Comparison of ENCODE assay signal across 20 cellular contexts in genomic region chr9:135514342-135515082, GRCh38. TPM values are rescaled to one million over a fixed set of nuclear protein-coding genes. Genes with fewer than 3 reads are reported as not detected.
DNase-seq lines count a peak whose midpoint lies in the region; ATAC-seq and TF ChIP-seq lines count a peak whose summit lies in the region.
"Had no signal": no experiment of that assay in that cellular context is flagged by ENCODE, and none has a peak within 500 bp of the region (broad histone marks: within the 10 kb centered on the region; RNA-seq: fewer than 3 reads in every experiment).

No MANE protein-coding gene starts in this region.

- no CpG with 5 or more reads among the region's 17 CpGs for WGBS in H9 (ENCODE audit: extremely low coverage, insufficient read length, low lambda C conversion rate)
- whole genome bisulfite sequencing in stomach, 5 donors = 74 to 80% (median 79%) methylated on average over 13 to 17 of the region's 17 CpGs

- no peak overlapping the region for H3T11ph ChIP-seq in H9 (ENCODE audit: low read length)

- H3K4me3 ChIP-seq in coronary artery = no peak overlapping the region
- no peak overlapping the region for H3K4me3 ChIP-seq in stomach
- H3K4me3 ChIP-seq in colonic mucosa = no peak overlapping the region
- H3K4me3 ChIP-seq: MG63 had no signal

- H3K27ac ChIP-seq in H9 (ENCODE audit: insufficient read length, low read depth, low read length) = no peak overlapping the region
- H3K27ac ChIP-seq in coronary artery = no peak overlapping the region
- no peak overlapping the region for H3K27ac ChIP-seq in stomach
- no peak overlapping the region for H3K27ac ChIP-seq in colonic mucosa

- no peaks in the 10 kb centered on the region for H3K23me2 ChIP-seq in H9 (ENCODE audit: insufficient read length, low read depth, low read length, poor library complexity, severe bottlenecking)

- TF ChIP-seq EP300 in stomach (IDR thresholded peaks at IDR 0.05) = no peak

- no peak overlapping the region for H3K27ac Mint-ChIP-seq in H9
- H3K27ac Mint-ChIP-seq: CD4-positive, alpha-beta memory T cell had no signal

- TF ChIP-seq CTCF in H9 (conservative IDR thresholded peaks at IDR 0.05) = no peak
- TF ChIP-seq CTCF in coronary artery (IDR thresholded peaks at IDR 0.05) = no peak
- TF ChIP-seq CTCF in stomach (IDR thresholded peaks at IDR 0.05) = no peak
- TF ChIP-seq CTCF in colonic mucosa (IDR thresholded peaks at IDR 0.05) = no peak

- H3K4me2 ChIP-seq in H9 (ENCODE audit: insufficient read depth, insufficient read length, low read length) = no peak overlapping the region

- no peak overlapping the region for H4K91ac ChIP-seq in H9 (ENCODE audit: insufficient read length, low read depth, low read length)

- no peak overlapping the region for H2BK5ac ChIP-seq in H9 (ENCODE audit: insufficient read length, low read length)

- no peak overlapping the region for H3K14ac ChIP-seq in H9 (ENCODE audit: insufficient read depth, low read length)

- no peak overlapping the region for H3K9ac ChIP-seq in H9 (ENCODE audit: extremely low read depth, insufficient read length, low read length)
- H3K9ac ChIP-seq in colonic mucosa (ENCODE audit: low read depth in 2 of 2, low read length in 2 of 2) = no peak overlapping the region

- H3K4ac ChIP-seq in H9 (ENCODE audit: low read depth, low read length) = no peak overlapping the region

- H3K4me1 ChIP-seq in H9 (ENCODE audit: insufficient read depth, low read length) (0 out of 2 replicates have a peak, but pooled peaks cover 2% of the 10 kb centered on the region), stomach (no peaks in the 10 kb centered on the region), colonic mucosa (no peaks in the 10 kb centered on the region)
- H3K4me1 ChIP-seq: BE2C had no signal

- H2BK20ac ChIP-seq in H9 (ENCODE audit: low read depth, low read length, poor library complexity, severe bottlenecking) = no peak overlapping the region

- ATAC-seq in GM19351 (IDR thresholded peaks at IDR 0.05; ENCODE audit: unreplicated experiment) = no peak

- no peaks in the 10 kb centered on the region for H3K27me3 Mint-ChIP-seq in H9 (ENCODE audit: low read depth)

- H2BK120ac ChIP-seq in H9 (ENCODE audit: low read depth, low read length, poor library complexity, severe bottlenecking) = no peak overlapping the region

- H2AFZ ChIP-seq in H9 (ENCODE audit: low read length) = no peak overlapping the region

- H2AK5ac ChIP-seq in H9 (ENCODE audit: insufficient read length, low read length) = no peak overlapping the region

- no peaks in the 10 kb centered on the region for H3K79me1 ChIP-seq in H9 (ENCODE audit: insufficient read depth, low read depth, low read length, poor library complexity, severe bottlenecking)

- TF ChIP-seq POLR2A in stomach (IDR thresholded peaks at IDR 0.05) = no peak

- no peak overlapping the region for H3K56ac ChIP-seq in H9 (ENCODE audit: insufficient read length, low read depth, low read length)

- intact Hi-C loops in stomach (cut with DNase I; ENCODE audit: low total_unique reads) = no loop called here
- intact Hi-C loops in colonic mucosa (cut with DNase I) = no loop called here

- peak; percentile 11 for DNase-seq in H9
- peak; percentile 62 for DNase-seq in coronary artery (ENCODE audit: low spot score)
- peak; percentile 57 for DNase-seq in mesenteric fat pad (ENCODE audit: low spot score)
- DNase-seq in stomach = peak; percentile 2
- no peak for DNase-seq in UCSD-AML1 (lab: John Stamatoyannopoulos, UW; ENCODE audit: unreplicated experiment)
- DNase-seq in colonic mucosa = no peak
- DNase-seq: BE2C; Calu3; CD4-positive, alpha-beta memory T cell; HCEC 1CT; IMR-90; Karpas-422; MG63; NCI-H1092; NCI-H146; NCI-H2081 treated with DMSO at 0.1 percent for 48 hours; NCI-H524 had no signal

- H4K20me1 ChIP-seq in H9 (ENCODE audit: control insufficient read depth, insufficient read depth, insufficient read length) = no peaks in the 10 kb centered on the region

- H3K9me3 Mint-ChIP-seq in H9 = peaks cover 0 to 2% of the 10 kb centered on the region in 2 experiments; a peak in 2 of 5 replicates

- no peak overlapping the region for H2BK12ac ChIP-seq in H9 (ENCODE audit: insufficient read length, low read depth, low read length)

- no peak overlapping the region; the same call in 1 of the 2 replicates for H2BK15ac ChIP-seq in H9 (ENCODE audit: low read depth, low read length)

- no peaks in the 10 kb centered on the region for H3K36me3 Mint-ChIP-seq in H9 (ENCODE audit: insufficient read depth in 1 of 3, low read depth in 3 of 3)
- H3K36me3 Mint-ChIP-seq: CD4-positive, alpha-beta memory T cell had no signal

- H3K27me3 ChIP-seq in H9 (ENCODE audit: insufficient read depth, low read length) (no peaks in the 10 kb centered on the region), stomach (peaks cover 0 to 22% (median 0%) of the 10 kb centered on the region in 3 donors), colonic mucosa (no peaks in the 10 kb centered on the region)
- H3K27me3 ChIP-seq: BE2C, MG63 had no signal

- no peaks in the 10 kb centered on the region for H3K9me3 ChIP-seq in H9 (ENCODE audit: control insufficient read depth, low read depth, low read length)
- H3K9me3 ChIP-seq in stomach = peaks cover 0 to 4% (median 1%) of the 10 kb centered on the region in 4 donors
- H3K9me3 ChIP-seq in colonic mucosa = no peaks in the 10 kb centered on the region
- H3K9me3 ChIP-seq: BE2C had no signal

- no peak overlapping the region for H4K5ac ChIP-seq in H9 (ENCODE audit: insufficient read length, low read depth, low read length)

- no peak overlapping the region for H3K4me3 Mint-ChIP-seq in H9
- H3K4me3 Mint-ChIP-seq: CD4-positive, alpha-beta memory T cell had no signal

- no peak overlapping the region for H4K8ac ChIP-seq in H9 (replicated peaks; ENCODE audit: insufficient read length, low read depth, low read length)

- no peaks in the 10 kb centered on the region for H3K79me2 ChIP-seq in H9 (ENCODE audit: insufficient read depth, low read length)

- H3K36me3 ChIP-seq in stomach = no peaks in the 10 kb centered on the region
- no peaks in the 10 kb centered on the region for H3K36me3 ChIP-seq in colonic mucosa
- H3K36me3 ChIP-seq: BE2C, MG63 had no signal

- H3K23ac ChIP-seq in H9 (ENCODE audit: insufficient read length, low read depth, low read length) = no peak overlapping the region

- H3K4me1 Mint-ChIP-seq in H9 = peaks cover 3 to 11% of the 10 kb centered on the region in 2 experiments; a peak in 1 of 4 replicates

- H3K18ac ChIP-seq in H9 (ENCODE audit: insufficient read length, low read depth, low read length) = no peak overlapping the region

RNA-seq across cellular contexts. Expression of gene LCN1, which starts 6.7 kb away (rescaled TPM):
- total RNA-seq in H9 (2021) = not detected in 2 replicates
- total RNA-seq in mesenteric fat pad = 2.3 TPM
- not detected for total RNA-seq in stomach
- not detected for polyA plus RNA-seq in stomach
- total RNA-seq in colonic mucosa = not detected
- total RNA-seq: Calu3; CD4-positive, alpha-beta memory T cell; HT1080; IMR-90 had no signal
- polyA plus RNA-seq: AG04450; CD4-positive, alpha-beta memory T cell; IMR-90 had no signal

RNA-seq across cellular contexts. Expression of gene MRPS2, which starts 14.0 kb away (rescaled TPM):
- total RNA-seq in H9 (2021) (81.0 and 84.2 TPM in 2 replicates), mesenteric fat pad (25.9 TPM), stomach (10 to 100 TPM in 3 of 5 donors, 1 to 10 TPM in 2; 1.8 to 46.3 (median 36.2) TPM), colonic mucosa (10 to 100 TPM; 35.9 to 61.1 TPM)
- polyA plus RNA-seq in stomach = 10 to 100 TPM; 35.7 to 54.7 (median 44.0) TPM

RNA-seq across cellular contexts. Expression of gene OBP2A, which starts 31.4 kb away (rescaled TPM):
- total RNA-seq in H9 (2021) (not detected in 2 replicates), mesenteric fat pad (not detected), stomach (not detected), colonic mucosa (not detected)
- not detected for polyA plus RNA-seq in stomach
- total RNA-seq: Calu3; CD4-positive, alpha-beta memory T cell; IMR-90 had no signal
- polyA plus RNA-seq: AG04450; CD4-positive, alpha-beta memory T cell; IMR-90 had no signal

RNA-seq across cellular contexts. Expression of gene PPP1R26, which starts 34.9 kb away (rescaled TPM):
- 34.0 and 38.0 TPM in 2 replicates for total RNA-seq in H9 (2021)
- total RNA-seq in mesenteric fat pad = 10.6 TPM
- 10 to 100 TPM; 11.6 to 22.8 (median 15.4) TPM for total RNA-seq in stomach
- polyA plus RNA-seq in stomach = 1 to 10 TPM; 5.3 to 7.4 (median 6.8) TPM
- total RNA-seq in colonic mucosa = 10 to 100 TPM; 18.9 to 19.7 TPM

RNA-seq across cellular contexts. Expression of gene PAEP, which starts 47.0 kb away (rescaled TPM):
- total RNA-seq in H9 (2021) = not detected in 2 replicates
- total RNA-seq in mesenteric fat pad = not detected
- total RNA-seq in stomach = not detected
- polyA plus RNA-seq in stomach = not detected
- total RNA-seq in colonic mucosa = not detected
- total RNA-seq: CD4-positive, alpha-beta memory T cell; IMR-90 had no signal
- polyA plus RNA-seq: AG04450; CD4-positive, alpha-beta memory T cell; IMR-90 had no signal

Comparison
In these comparisons a context has a peak if more than half of its experiments do, and no peak if none do; other contexts are left out.
1. DNase-seq: peak in H9 (single experiment), coronary artery (single experiment), mesenteric fat pad (single experiment) and stomach (single experiment); none in UCSD-AML1 (single experiment) and colonic mucosa (single experiment).